ENCODE assay signal across 11 cellular contexts in the genomic region with DNA sequence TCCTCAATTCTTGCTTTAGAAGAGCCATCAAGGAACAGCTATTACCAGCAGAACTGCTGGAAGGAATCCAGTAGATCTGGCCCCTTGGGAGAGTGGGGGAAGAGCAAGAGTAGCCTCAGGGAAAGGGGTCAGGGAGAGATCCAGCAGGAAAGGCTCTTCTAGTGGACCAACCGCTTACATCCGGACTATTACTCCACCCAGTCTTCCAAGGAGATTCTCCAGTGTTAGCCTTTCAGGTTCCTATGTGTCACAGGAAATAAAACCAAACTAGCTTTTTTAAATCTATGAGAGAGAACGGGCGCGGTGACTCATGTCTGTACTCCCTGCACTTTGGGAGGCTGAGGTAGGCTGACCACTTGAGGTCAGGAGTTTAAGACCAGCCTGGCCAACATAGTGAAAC. TPM values are rescaled to one million over a fixed set of nuclear protein-coding genes. Genes with fewer than 3 reads are reported as not detected.
DNase-seq lines count a peak whose midpoint lies in the region; ATAC-seq and TF ChIP-seq lines count a peak whose summit lies in the region.
"Had no signal": no experiment of that assay in that cellular context is flagged by ENCODE, and none has a peak within 500 bp of the region (broad histone marks: within the 10 kb centered on the region; RNA-seq: fewer than 3 reads in every experiment).

No MANE protein-coding gene starts in this region.

- H3K4me3 ChIP-seq in GM12865 (ENCODE audit: low read depth, low read length) (no peak overlapping the region), PC-9 (no peak overlapping the region)

- H3K27me3 Mint-ChIP-seq in nephron progenitor cell (ENCODE audit: low read depth, poor library complexity): no peaks in the 10 kb centered on the region
- H3K27me3 Mint-ChIP-seq: CD8-positive, alpha-beta memory T cell; central memory CD8-positive, alpha-beta T cell had no signal

- peaks cover 11% of the 10 kb centered on the region; the same call in 1 of the 2 replicates for H3K4me1 ChIP-seq in PC-9 (replicated peaks; ENCODE audit: insufficient read depth)

- CTCF ChIA-PET in PC-9 (lab: Charles Lee): interaction anchor here (0.6 kb wide), 1 partner anchor 116 kb away, joined by 4 read pairs; no protein-coding TSS in a partner anchor

- peaks cover 27% of the 10 kb centered on the region for H3K4me1 Mint-ChIP-seq in nephron progenitor cell
- H3K4me1 Mint-ChIP-seq: central memory CD8-positive, alpha-beta T cell had no signal

- ATAC-seq in left lobe of liver: no peak

- H3K27ac ChIP-seq in PC-9: peak overlapping the region; percentile 35

- no peaks in the 10 kb centered on the region for H4K20me1 ChIP-seq in PC-9 (ENCODE audit: insufficient read depth)

- peaks cover 39% of the 10 kb centered on the region for H3K36me3 Mint-ChIP-seq in nephron progenitor cell (ENCODE audit: low read depth)
- H3K36me3 Mint-ChIP-seq: CD8-positive, alpha-beta memory T cell had no signal

- H3K79me2 ChIP-seq in PC-9 (ENCODE audit: low read depth): no peaks in the 10 kb centered on the region

- H3F3A ChIP-seq in PC-9 (ENCODE audit: insufficient read depth, low read depth): peaks cover 14% of the 10 kb centered on the region

- H3K9me3 Mint-ChIP-seq in nephron progenitor cell: no peaks in the 10 kb centered on the region
- H3K9me3 Mint-ChIP-seq: CD8-positive, alpha-beta memory T cell; central memory CD8-positive, alpha-beta T cell had no signal

- H3K9me2 ChIP-seq in PC-9 (ENCODE audit: insufficient read depth): no peaks in the 10 kb centered on the region

- H3K27ac Mint-ChIP-seq in nephron progenitor cell: peak overlapping the region; percentile 95

- H3K4me2 ChIP-seq in PC-9: peak overlapping the region; percentile 16

- no peak for TF ChIP-seq CTCF in GM12865 (IDR thresholded peaks at IDR 0.05; ENCODE audit: insufficient read depth, low read depth, low read length, missing control alignments)
- no peak for TF ChIP-seq CTCF in PC-9 (conservative IDR thresholded peaks at IDR 0.05)
- no peak for TF ChIP-seq CTCF in nephron progenitor cell (IDR thresholded peaks at IDR 0.05)

- peak overlapping the region; percentile 29; the same call in 1 of the 2 replicates for H2AFZ ChIP-seq in PC-9

- no TSS peak for BruUV-seq in PC-9 (replicated peaks; lab: Mats Ljungman, UMichigan)

- no peaks in the 10 kb centered on the region for H3K36me3 ChIP-seq in PC-9 (ENCODE audit: low read depth)

- no peak overlapping the region for H3K4me3 Mint-ChIP-seq in nephron progenitor cell
- H3K4me3 Mint-ChIP-seq: central memory CD8-positive, alpha-beta T cell had no signal

- no peaks in the 10 kb centered on the region for H3K27me3 ChIP-seq in PC-9 (ENCODE audit: insufficient read depth, low read depth)

- POLR2A ChIA-PET in PC-9 (lab: Charles Lee; ENCODE audit: unreplicated experiment): interaction anchor here (0.6 kb wide), 2 partner anchors 28 to 312 kb away, joined by 4 to 9 read pairs; no protein-coding TSS in a partner anchor

- intact Hi-C loops in PC-9 (cut with micrococcal nuclease; ENCODE audit: unreplicated experiment): no loop called here
- intact Hi-C loops in posterior cingulate gyrus (cut with DNase I): no loop called here

- no peaks in the 10 kb centered on the region for H3K9me3 ChIP-seq in PC-9 (ENCODE audit: insufficient read depth, low read depth)

- peak; percentile 62 for DNase-seq in GM12865 (ENCODE audit: low read depth)
- DNase-seq in PC-9: peak; percentile 55 to 70
- DNase-seq in epidermal melanocyte (ENCODE audit: insufficient read length, low spot score): peak; percentile 34
- DNase-seq in nephron progenitor cell: no peak
- DNase-seq in NCI-H146 (lab: John Stamatoyannopoulos, UW): no peak
- no peak for DNase-seq in posterior cingulate gyrus
- DNase-seq in left lobe of liver (ENCODE audit: low spot score): no peak
- DNase-seq in NCI-H748 (lab: John Stamatoyannopoulos, UW; ENCODE audit: unreplicated experiment): no peak
- DNase-seq: CD8-positive, alpha-beta memory T cell; NCI-H524 treated with DMSO at 0.1 percent for 48 hours had no signal

RNA-seq across cellular contexts. Expression of gene TET1, which starts 34.3 kb away (rescaled TPM):
- total RNA-seq in PC-9 (2021) (1.9 and 2.4 TPM in 2 replicates), left lobe of liver (0.81 TPM)

Comparison
In these comparisons a context has a peak if more than half of its experiments do, and no peak if none do; other contexts are left out.
1. DNase-seq: peak in GM12865 (single experiment), PC-9 (2 of 2) and epidermal melanocyte (single experiment); none in nephron progenitor cell (single experiment), NCI-H146 (single experiment), posterior cingulate gyrus (0 of 10), left lobe of liver (single experiment) and NCI-H748 (single experiment).